21 cellular contexts compared by ENCODE assay signal in the genomic region with DNA sequence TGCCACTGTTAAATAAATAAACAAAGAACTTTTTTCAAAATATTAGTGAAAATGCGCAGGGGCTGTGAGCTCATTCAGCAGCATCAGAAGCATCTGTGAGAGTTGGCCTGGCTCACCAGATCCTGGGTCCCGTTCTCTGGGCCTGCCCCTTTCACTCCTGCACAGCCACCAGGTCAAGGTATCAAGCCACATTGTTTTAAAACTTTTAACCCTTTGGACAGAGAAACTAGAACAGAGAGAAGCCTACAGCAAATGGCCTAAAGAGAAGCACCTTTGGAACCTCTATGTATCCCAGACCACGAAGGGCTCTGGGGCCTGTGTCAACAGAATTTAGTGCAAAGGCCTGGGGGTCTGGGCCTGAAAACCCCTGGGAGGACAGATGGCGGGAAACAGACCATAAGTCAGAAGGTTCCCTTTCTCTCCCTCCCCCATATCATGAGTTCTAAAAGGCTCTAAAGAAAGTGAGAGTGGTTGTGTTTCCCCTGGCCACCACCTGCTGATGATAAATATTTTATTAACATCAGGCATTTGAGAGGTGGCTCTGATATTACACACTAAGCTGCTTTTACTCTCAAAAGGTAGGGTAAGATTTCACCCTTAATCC. TPM values are rescaled to one million over a fixed set of nuclear protein-coding genes. Genes with fewer than 3 reads are reported as not detected.
DNase-seq lines count a peak whose midpoint lies in the region; ATAC-seq, FAIRE-seq and TF ChIP-seq lines count a peak whose summit lies in the region.
"Had no signal": no experiment of that assay in that cellular context is flagged by ENCODE, and none has a peak within 500 bp of the region (broad histone marks: within the 10 kb centered on the region; RNA-seq: fewer than 3 reads in every experiment).

No MANE protein-coding gene starts in this region.

- H3K9ac ChIP-seq in K562 (ENCODE audit: insufficient read depth in 1 of 2, low read depth in 2 of 2, low read length in 2 of 2) (no peak overlapping the region; a peak in 1 of 4 replicates), parathyroid adenoma (no peak overlapping the region)
- H3K9ac ChIP-seq: SK-N-SH had no signal

- TF ChIP-seq CTCF in K562 (IDR thresholded peaks at IDR 0.05 in 2 of 3, conservative IDR thresholded peaks at IDR 0.05 in 1 of 3; ENCODE audit: insufficient read depth in 2 of 3, low read depth in 1 of 3, low read length in 3 of 3) (no peak), parathyroid adenoma (IDR thresholded peaks at IDR 0.05) (no peak), Peyer's patch (IDR thresholded peaks at IDR 0.05) (no peak)

- WGBS in K562 (ENCODE audit: insufficient coverage, low coverage, missing lambda C conversion rate) = 70% methylated on average over 4 of the region's 4 CpGs

- no peaks in the 10 kb centered on the region for H3K36me3 ChIP-seq in K562 (ENCODE audit: control insufficient read depth, insufficient read depth, low read length)
- no peaks in the 10 kb centered on the region for H3K36me3 ChIP-seq in parathyroid adenoma (ENCODE audit: control insufficient read depth, insufficient read depth, low read length)
- H3K36me3 ChIP-seq in Peyer's patch = no peaks in the 10 kb centered on the region
- H3K36me3 ChIP-seq in H7 (replicated peaks; ENCODE audit: control insufficient read depth, insufficient read depth, low read length) = peaks cover 5% of the 10 kb centered on the region

- H3K9me1 ChIP-seq in K562 (ENCODE audit: control insufficient read depth, insufficient read depth, low read length) = no peaks in the 10 kb centered on the region

- intact Hi-C loops in K562 (cut with micrococcal nuclease) = no loop called here

- DNase-seq in K562 (ENCODE audit: extremely low read depth in 1 of 4, low spot score in 3 of 4) (no peak), Peyer's patch (no peak), H7 (no peak)
- no peak for DNase-seq in natural killer cell treated with Interleukin-12 subunit alpha and Interleukin-12 subunit beta and Interleukin-15 and Interleukin-18, amount 100 ng/mL, for 72 hours (ENCODE audit: low spot score)
- DNase-seq: activated CD4-positive, alpha-beta memory T cell treated with anti-CD3 and anti-CD28 coated beads for 36 hours; activated CD4-positive, CD25-positive, alpha-beta regulatory T cell; activated naive CD4-positive, alpha-beta T cell; DND-41; foreskin keratinocyte; GOT3; Kasumi-1; lower lobe of right lung; NCI-H1105 treated with DMSO at 0.1 percent for 48 hours; SK-N-SH; T-helper 9 cell had no signal

- BruUV-seq in K562 (replicated peaks; lab: Mats Ljungman, UMichigan) = no TSS peak

- CTCF ChIA-PET in K562 (lab: Yijun Ruan, JAX; ENCODE audit: low intra/inter-chr PET ratio) = no interaction called here

- no peak overlapping the region for H3K27ac ChIP-seq in K562 (ENCODE audit: extremely low read depth, low read depth, low read length)
- H3K27ac ChIP-seq in parathyroid adenoma = no peak overlapping the region
- no peak overlapping the region for H3K27ac ChIP-seq in Peyer's patch
- H3K27ac ChIP-seq: foreskin keratinocyte, hepatocyte, lower lobe of right lung had no signal

- POLR2A ChIA-PET in K562 (lab: Yijun Ruan, JAX) = interaction anchor here (0.6 to 1.8 kb wide), 3 partner anchors 10 to 584 kb away, joined by 4 to 9 read pairs (median 4); no protein-coding TSS in a partner anchor

- no peak for TF ChIP-seq EP300 in K562 (IDR thresholded peaks at IDR 0.05; ENCODE audit: low read length)

- in situ Hi-C loops in K562 (cut with MboI) = no loop called here

- no peak overlapping the region for H3K4me3 Mint-ChIP-seq in natural killer cell treated with Interleukin-12 subunit alpha and Interleukin-12 subunit beta and Interleukin-15 and Interleukin-18, amount 100 ng/mL, for 72 hours
- H3K4me3 Mint-ChIP-seq: activated CD4-positive, alpha-beta memory T cell treated with anti-CD3 and anti-CD28 coated beads for 36 hours had no signal

- H3K27me3 Mint-ChIP-seq in natural killer cell treated with Interleukin-12 subunit alpha and Interleukin-12 subunit beta and Interleukin-15 and Interleukin-18, amount 100 ng/mL, for 72 hours = no peaks in the 10 kb centered on the region
- H3K27me3 Mint-ChIP-seq: activated CD4-positive, alpha-beta memory T cell treated with anti-CD3 and anti-CD28 coated beads for 36 hours; type B pancreatic cell had no signal

- H4K20me1 ChIP-seq in K562 (replicated peaks; ENCODE audit: control insufficient read depth, insufficient read depth, low read length) = no peaks in the 10 kb centered on the region

- H3K36me3 Mint-ChIP-seq in natural killer cell treated with Interleukin-12 subunit alpha and Interleukin-12 subunit beta and Interleukin-15 and Interleukin-18, amount 100 ng/mL, for 72 hours = no peaks in the 10 kb centered on the region
- H3K36me3 Mint-ChIP-seq: type B pancreatic cell had no signal

- no peak overlapping the region for H3K4me2 ChIP-seq in K562 (ENCODE audit: insufficient read depth, low read length)
- no peak overlapping the region for H3K4me2 ChIP-seq in parathyroid adenoma (ENCODE audit: low read length)
- H3K4me2 ChIP-seq: hepatocyte, SK-N-SH had no signal

- no peak for FAIRE-seq in K562 (lab: Jason Lieb, UNC)
- FAIRE-seq: islet of Langerhans had no signal

- H3K27ac Mint-ChIP-seq in natural killer cell treated with Interleukin-12 subunit alpha and Interleukin-12 subunit beta and Interleukin-15 and Interleukin-18, amount 100 ng/mL, for 72 hours = no peak overlapping the region
- H3K27ac Mint-ChIP-seq: activated CD4-positive, alpha-beta memory T cell treated with anti-CD3 and anti-CD28 coated beads for 36 hours had no signal

- no peaks in the 10 kb centered on the region for H3K27me3 ChIP-seq in K562 (ENCODE audit: control insufficient read depth in 2 of 2, insufficient read depth in 2 of 2, low read length in 2 of 2)
- H3K27me3 ChIP-seq in parathyroid adenoma (ENCODE audit: control insufficient read depth, insufficient read depth, low read length) = no peaks in the 10 kb centered on the region
- no peaks in the 10 kb centered on the region for H3K27me3 ChIP-seq in Peyer's patch
- H3K27me3 ChIP-seq in H7 (ENCODE audit: control insufficient read depth, insufficient read depth, low read length) = no peaks in the 10 kb centered on the region
- H3K27me3 ChIP-seq: foreskin keratinocyte, hepatocyte had no signal

- H3K4me1 Mint-ChIP-seq in natural killer cell treated with Interleukin-12 subunit alpha and Interleukin-12 subunit beta and Interleukin-15 and Interleukin-18, amount 100 ng/mL, for 72 hours (ENCODE audit: low read depth in 2 of 2) = peaks cover 35 to 36% of the 10 kb centered on the region in 2 donors

- H3K9me3 ChIP-seq in K562 (replicated peaks; ENCODE audit: control insufficient read depth, insufficient read depth, low read depth, low read length) (no peaks in the 10 kb centered on the region), parathyroid adenoma (ENCODE audit: control insufficient read depth, low read length) (no peaks in the 10 kb centered on the region), Peyer's patch (no peaks in the 10 kb centered on the region)
- H3K9me3 ChIP-seq: lower lobe of right lung, SK-N-SH had no signal

- no peak for TF ChIP-seq RAD21 in K562 (CRISPR knock-in tag; conservative IDR thresholded peaks at IDR 0.05 in 1 of 2, IDR thresholded peaks at IDR 0.05 in 1 of 2)

- H3K4me3 ChIP-seq in K562 = no peak overlapping the region
- no peak overlapping the region for H3K4me3 ChIP-seq in parathyroid adenoma (ENCODE audit: low read depth, low read length)
- no peak overlapping the region for H3K4me3 ChIP-seq in Peyer's patch
- no peak overlapping the region for H3K4me3 ChIP-seq in H7 (ENCODE audit: insufficient read depth, low read depth, low read length)
- H3K4me3 ChIP-seq: hepatocyte, lower lobe of right lung had no signal

- peak overlapping the region; percentile 62; the same call in 1 of the 2 replicates for H2AFZ ChIP-seq in K562 (ENCODE audit: low read depth, low read length)
- H2AFZ ChIP-seq in parathyroid adenoma = peak overlapping the region; percentile 35
- H2AFZ ChIP-seq: hepatocyte had no signal

- H3K9me3 Mint-ChIP-seq in natural killer cell treated with Interleukin-12 subunit alpha and Interleukin-12 subunit beta and Interleukin-15 and Interleukin-18, amount 100 ng/mL, for 72 hours = peaks cover 3% of the 10 kb centered on the region
- H3K9me3 Mint-ChIP-seq: activated CD4-positive, alpha-beta memory T cell treated with anti-CD3 and anti-CD28 coated beads for 36 hours; type B pancreatic cell had no signal

- ATAC-seq in GM18868 (IDR thresholded peaks at IDR 0.05; ENCODE audit: unreplicated experiment) (peak; percentile 15), HG02981 (IDR thresholded peaks at IDR 0.05; ENCODE audit: unreplicated experiment) (peak; percentile 23), K562 (no peak)
- no peak for ATAC-seq in natural killer cell treated with Interleukin-12 subunit alpha and Interleukin-12 subunit beta and Interleukin-15 and Interleukin-18, amount 100 ng/mL, for 72 hours
- ATAC-seq: foreskin keratinocyte, lower lobe of right lung had no signal

- TF ChIP-seq POLR2A in K562 (conservative IDR thresholded peaks at IDR 0.05) (no peak), Peyer's patch (IDR thresholded peaks at IDR 0.05) (no peak)

- H3K79me2 ChIP-seq in K562 (ENCODE audit: control insufficient read depth, insufficient read depth, low read length) (no peaks in the 10 kb centered on the region; the same call in 1 of the 3 replicates), parathyroid adenoma (peaks cover 6% of the 10 kb centered on the region)

- H3K4me1 ChIP-seq in K562 (replicated peaks in 1 of 2; ENCODE audit: control insufficient read depth in 2 of 2, insufficient read depth in 2 of 2, low read length in 2 of 2) (peaks cover 33 to 40% of the 10 kb centered on the region in 2 experiments), parathyroid adenoma (peaks cover 5% of the 10 kb centered on the region), Peyer's patch (no peaks in the 10 kb centered on the region)

RNA-seq across cellular contexts. Expression of gene MREG, which starts 11.6 kb away (rescaled TPM):
- total RNA-seq in K562 (2011; cell fraction: chromatin; rRNA removed; ENCODE audit: low replicate concordance) = 2.7 and 2.9 TPM in 2 replicates
- 1.4 and 2.0 TPM in 2 replicates for total RNA-seq in K562 (2011; cell fraction: nucleolus; rRNA removed)
- total RNA-seq in K562 (2011; cell fraction: nucleoplasm; rRNA removed) = 1.5 and 1.8 TPM in 2 replicates
- total RNA-seq in K562 (2014; rRNA removed) = 2.9 and 3.6 TPM in 2 replicates
- 2.3 and 2.8 TPM in 2 replicates for total RNA-seq in K562 (2014; rRNA removed; fragmentation: Illumina TruSeq; extraction: Trizol)
- 2.0 and 2.1 TPM in 2 replicates for total RNA-seq in K562 (2015; rRNA removed; fragmentation: Illumina TruSeq; extraction: Trizol)
- total RNA-seq in K562 (2021) = 3.5 and 3.8 TPM in 2 replicates
- polyA plus RNA-seq in K562 (2011; rRNA removed) = 1.5 and 2.3 TPM in 2 replicates
- 0.63 and 1.3 TPM in 2 replicates for polyA plus RNA-seq in K562 (2011; cell fraction: cytosol; rRNA removed)
- polyA plus RNA-seq in K562 (2011; cell fraction: nucleus; rRNA removed) = 1.9 and 2.2 TPM in 2 replicates
- 1.3 and 2.3 TPM in 2 replicates for polyA plus RNA-seq in K562 (2012)
- 1.2 and 2.8 TPM in 2 replicates for polyA plus RNA-seq in K562 (2014; fragmentation: Illumina TruSeq; extraction: Trizol)
- polyA plus RNA-seq in K562 (2014; fragmentation: Nextera tagmentation; extraction: Ambion mirVana) = 1 to 10 TPM in 1 of 2 experiments, under 1 TPM in 1; 0.77 to 1.0 TPM
- 2.0 and 2.8 TPM in 2 replicates for polyA plus RNA-seq in K562 (2014; rRNA removed)
- polyA minus RNA-seq in K562 (2011; rRNA and poly(A)+ RNA removed) = 1.6 and 2.3 TPM in 2 replicates
- polyA minus RNA-seq in K562 (2011; cell fraction: cytosol; rRNA and poly(A)+ RNA removed) = 1.4 and 1.5 TPM in 2 replicates
- 0.81 and 1.4 TPM in 2 replicates for polyA minus RNA-seq in K562 (2011; cell fraction: nucleus; rRNA and poly(A)+ RNA removed)
- 10 to 100 TPM in 1 of 2 donors, 1 to 10 TPM in 1; 9.2 to 14.6 TPM for total RNA-seq in natural killer cell treated with Interleukin-12 subunit alpha and Interleukin-12 subunit beta and Interleukin-15 and Interleukin-18, amount 100 ng/mL, for 72 hours
- 10 to 100 TPM in 1 of 4 donors, 1 to 10 TPM in 3; 6.2 to 10.7 (median 7.2) TPM for total RNA-seq in Peyer's patch
- total RNA-seq in H7 (2014; rRNA removed; shearing (Covaris generic)) = 12.5 and 14.9 TPM in 2 replicates

Comparison
In these comparisons a context has a peak if more than half of its experiments do, and no peak if none do; other contexts are left out.
1. ATAC-seq: peak in GM18868 (single experiment) and HG02981 (single experiment); none in K562 (single experiment) and natural killer cell treated with Interleukin-12 subunit alpha and Interleukin-12 subunit beta and Interleukin-15 and Interleukin-18, amount 100 ng/mL, for 72 hours (0 of 2).